21 cellular contexts compared by ENCODE assay signal in the genomic region with DNA sequence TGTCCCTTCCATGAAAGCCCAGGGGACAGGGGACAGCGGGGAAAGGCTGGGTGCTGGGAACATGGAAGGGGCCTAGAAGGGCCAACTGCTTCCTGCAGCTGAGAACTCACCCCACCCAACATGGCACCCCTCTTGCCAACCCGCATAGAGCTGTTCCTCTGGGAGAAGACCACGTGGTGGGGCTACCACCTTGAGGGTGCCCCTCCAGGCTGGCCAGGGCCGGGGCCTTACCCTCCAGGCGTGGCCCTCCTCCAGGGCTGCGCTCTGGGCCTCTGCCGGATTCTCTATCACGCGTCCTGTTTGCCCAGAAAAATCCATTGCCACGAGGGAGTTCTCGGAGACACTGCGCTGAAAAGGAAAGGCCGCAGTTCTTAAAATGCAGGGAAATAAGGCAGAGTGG. TPM values are rescaled to one million over a fixed set of nuclear protein-coding genes. Genes with fewer than 3 reads are reported as not detected.
DNase-seq lines count a peak whose midpoint lies in the region; ATAC-seq, FAIRE-seq and TF ChIP-seq lines count a peak whose summit lies in the region.
"Had no signal": no experiment of that assay in that cellular context is flagged by ENCODE, and none has a peak within 500 bp of the region (broad histone marks: within the 10 kb centered on the region; RNA-seq: fewer than 3 reads in every experiment).

No MANE protein-coding gene starts in this region.

- FAIRE-seq in K562 (lab: Jason Lieb, UNC) = no peak
- FAIRE-seq: G401.6, GM12892, H54 had no signal

- TF ChIP-seq POLR2A in K562 (conservative IDR thresholded peaks at IDR 0.05) (no peak), upper lobe of left lung (IDR thresholded peaks at IDR 0.05) (no peak)

- no peak for ATAC-seq in K562
- peak; percentile 7 for ATAC-seq in left lobe of liver
- ATAC-seq in upper lobe of left lung (ENCODE audit: low FRiP score in 2 of 2) = peak; percentile 29 to 58
- ATAC-seq in HG02588 (IDR thresholded peaks at IDR 0.05; ENCODE audit: unreplicated experiment) = no peak
- ATAC-seq: CD8-positive, alpha-beta T cell had no signal

- no peak overlapping the region for H2AFZ ChIP-seq in K562 (ENCODE audit: low read depth, low read length)

- CTCF ChIA-PET in K562 (lab: Yijun Ruan, JAX; ENCODE audit: low intra/inter-chr PET ratio) = no interaction called here

- in situ Hi-C loops in K562 (cut with MboI) = no loop called here

- POLR2A ChIA-PET in K562 (lab: Yijun Ruan, JAX) = no interaction called here

- H3K79me2 ChIP-seq in K562 (ENCODE audit: control insufficient read depth, insufficient read depth, low read length) = no peaks in the 10 kb centered on the region

- intact Hi-C loops in K562 (cut with micrococcal nuclease) = no loop called here

- no peak for TF ChIP-seq CTCF in K562 (IDR thresholded peaks at IDR 0.05 in 2 of 3, conservative IDR thresholded peaks at IDR 0.05 in 1 of 3; ENCODE audit: insufficient read depth in 2 of 3, low read depth in 1 of 3, low read length in 3 of 3)
- no peak for TF ChIP-seq CTCF in upper lobe of left lung (IDR thresholded peaks at IDR 0.05)

- no peak for TF ChIP-seq EP300 in K562 (IDR thresholded peaks at IDR 0.05; ENCODE audit: low read length)
- no peak for TF ChIP-seq EP300 in upper lobe of left lung (IDR thresholded peaks at IDR 0.05)

- no peaks in the 10 kb centered on the region for H3K9me1 ChIP-seq in K562 (ENCODE audit: control insufficient read depth, insufficient read depth, low read length)

- WGBS in K562 (ENCODE audit: insufficient coverage, low coverage, missing lambda C conversion rate) = 86% methylated on average over 12 of the region's 13 CpGs
- 95% methylated on average over 12 to 13 of the region's 13 CpGs for WGBS in upper lobe of left lung, 2 donors

- H4K20me1 ChIP-seq in K562 (replicated peaks; ENCODE audit: control insufficient read depth, insufficient read depth, low read length) = no peaks in the 10 kb centered on the region; the same call in 1 of the 2 replicates

- no peak for TF ChIP-seq RAD21 in K562 (CRISPR knock-in tag; conservative IDR thresholded peaks at IDR 0.05 in 1 of 2, IDR thresholded peaks at IDR 0.05 in 1 of 2)

- DNase-seq in K562 (ENCODE audit: extremely low read depth in 1 of 4, low spot score in 3 of 4) (no peak), left lobe of liver (ENCODE audit: low spot score) (no peak), upper lobe of left lung (peak in 1 of 2 donors; percentile 59), NCI-H1048 (lab: John Stamatoyannopoulos, UW) (no peak), SKM-1 treated with dmso at 0.1 percent for 144 hours (lab: John Stamatoyannopoulos, UW; ENCODE audit: unreplicated experiment) (no peak)
- DNase-seq: C1 segment of cervical spinal cord; Caco-2; CD4-positive, CD25-positive, alpha-beta regulatory T cell; CD8-positive, alpha-beta T cell; DMS153; DND-41; GOT3; HFFc6 had no signal

- H3K27me3 ChIP-seq in K562 (ENCODE audit: control insufficient read depth in 2 of 2, insufficient read depth in 2 of 2, low read length in 2 of 2) (no peaks in the 10 kb centered on the region), upper lobe of left lung (no peaks in the 10 kb centered on the region)

- H3K4me3 ChIP-seq in K562 (no peak overlapping the region), upper lobe of left lung (no peak overlapping the region)
- H3K4me3 ChIP-seq: HAP-1 had no signal

- H3K4me1 ChIP-seq in K562 (replicated peaks in 1 of 2; ENCODE audit: control insufficient read depth in 2 of 2, insufficient read depth in 2 of 2, low read length in 2 of 2) (no peaks in the 10 kb centered on the region), upper lobe of left lung (peaks cover 0 to 3% (median 2%) of the 10 kb centered on the region in 4 donors)
- H3K4me1 ChIP-seq: Caco-2, HAP-1 had no signal

- no peak overlapping the region for H3K27ac ChIP-seq in K562 (ENCODE audit: extremely low read depth, low read depth, low read length)
- no peak overlapping the region for H3K27ac ChIP-seq in upper lobe of left lung

- no TSS peak for BruUV-seq in K562 (replicated peaks; lab: Mats Ljungman, UMichigan)

- H3K36me3 ChIP-seq in K562 (ENCODE audit: control insufficient read depth, insufficient read depth, low read length) (peaks cover 69% of the 10 kb centered on the region), upper lobe of left lung (peaks cover 4 to 83% (median 29%) of the 10 kb centered on the region in 4 donors)

- no peak overlapping the region for H3K9ac ChIP-seq in K562 (ENCODE audit: insufficient read depth in 1 of 2, low read depth in 2 of 2, low read length in 2 of 2)

- no peak overlapping the region for H3K4me2 ChIP-seq in K562 (ENCODE audit: insufficient read depth, low read length)

- H3K9me3 ChIP-seq in K562 (replicated peaks; ENCODE audit: control insufficient read depth, insufficient read depth, low read depth, low read length) (no peaks in the 10 kb centered on the region), upper lobe of left lung (no peaks in the 10 kb centered on the region)
- H3K9me3 ChIP-seq: Caco-2, HAP-1 had no signal

TF ChIP-seq in K562, 482 proteins besides CTCF, POLR2A, EP300 and RAD21:
- peak; percentile 32; the same call in 1 of the 2 replicates for TF ChIP-seq POLR2G (IDR thresholded peaks at IDR 0.05; ENCODE audit: low read depth, low read length)
- TF ChIP-seq RBM22 (IDR thresholded peaks at IDR 0.05; ENCODE audit: low read depth, low read length, poor library complexity, severe bottlenecking) = peak; percentile 53
- TF ChIP-seq ZNF212 (CRISPR knock-in tag; IDR thresholded peaks at IDR 0.05) = no peak

RNA-seq across cellular contexts. Expression of gene DDC, which starts 39.9 kb away (rescaled TPM):
- not detected in 2 replicates for total RNA-seq in K562 (2011; cell fraction: chromatin; rRNA removed; ENCODE audit: low replicate concordance)
- not detected in 2 replicates for total RNA-seq in K562 (2011; cell fraction: nucleolus; rRNA removed)
- total RNA-seq in K562 (2011; cell fraction: nucleoplasm; rRNA removed) = not detected in 2 replicates
- total RNA-seq in K562 (2014; rRNA removed) (not detected in 2 replicates), K562 (2014; rRNA removed; fragmentation: Illumina TruSeq; extraction: Trizol) (not detected in 2 replicates), K562 (2015; rRNA removed; fragmentation: Illumina TruSeq; extraction: Trizol) (not detected in 2 replicates), K562 (2021) (not detected in 2 replicates), left lobe of liver (48.6 TPM), upper lobe of left lung (1 to 10 TPM in 5 of 6 donors, not detected in 1; 1.2 to 2.0 (median 1.4) TPM)
- polyA plus RNA-seq in K562 (2011; rRNA removed) (not detected in 2 replicates), K562 (2014; fragmentation: Illumina TruSeq; extraction: Trizol) (not detected in 2 replicates), K562 (2014; fragmentation: Nextera tagmentation; extraction: Ambion mirVana) (not detected), K562 (2014; rRNA removed) (0.18 TPM in 1 of 2 replicates, not detected in the other)
- not detected in 2 replicates for polyA plus RNA-seq in K562 (2011; cell fraction: cytosol; rRNA removed)
- polyA plus RNA-seq in K562 (2011; cell fraction: nucleus; rRNA removed) = not detected in 2 replicates
- polyA plus RNA-seq in K562 (2012) = not detected in 2 replicates
- not detected in 2 replicates for polyA minus RNA-seq in K562 (2011; rRNA and poly(A)+ RNA removed)
- polyA minus RNA-seq in K562 (2011; cell fraction: cytosol; rRNA and poly(A)+ RNA removed) = not detected in 2 replicates
- not detected in 2 replicates for polyA minus RNA-seq in K562 (2011; cell fraction: nucleus; rRNA and poly(A)+ RNA removed)
- total RNA-seq: A172; A673; CD4-positive, CD25-positive, alpha-beta regulatory T cell; CD8-positive, alpha-beta T cell; HFFc6 had no signal
- polyA plus RNA-seq: BJ; CD4-positive, CD25-positive, alpha-beta regulatory T cell had no signal

Comparison
In these comparisons a context has a peak if more than half of its experiments do, and no peak if none do; other contexts are left out.
1. ATAC-seq: peak in left lobe of liver (single experiment) and upper lobe of left lung (2 of 2); none in K562 (single experiment) and HG02588 (single experiment).
2. RNA of gene DDC, which starts 39.9 kb away (total RNA-seq): 48.6 TPM in left lobe of liver (single experiment); 1.2 to 2.0 TPM in upper lobe of left lung and not detected in K562; every median in the first group is over 10 times any median in the second.